8 cellular contexts compared by ENCODE assay signal in the genomic region with DNA sequence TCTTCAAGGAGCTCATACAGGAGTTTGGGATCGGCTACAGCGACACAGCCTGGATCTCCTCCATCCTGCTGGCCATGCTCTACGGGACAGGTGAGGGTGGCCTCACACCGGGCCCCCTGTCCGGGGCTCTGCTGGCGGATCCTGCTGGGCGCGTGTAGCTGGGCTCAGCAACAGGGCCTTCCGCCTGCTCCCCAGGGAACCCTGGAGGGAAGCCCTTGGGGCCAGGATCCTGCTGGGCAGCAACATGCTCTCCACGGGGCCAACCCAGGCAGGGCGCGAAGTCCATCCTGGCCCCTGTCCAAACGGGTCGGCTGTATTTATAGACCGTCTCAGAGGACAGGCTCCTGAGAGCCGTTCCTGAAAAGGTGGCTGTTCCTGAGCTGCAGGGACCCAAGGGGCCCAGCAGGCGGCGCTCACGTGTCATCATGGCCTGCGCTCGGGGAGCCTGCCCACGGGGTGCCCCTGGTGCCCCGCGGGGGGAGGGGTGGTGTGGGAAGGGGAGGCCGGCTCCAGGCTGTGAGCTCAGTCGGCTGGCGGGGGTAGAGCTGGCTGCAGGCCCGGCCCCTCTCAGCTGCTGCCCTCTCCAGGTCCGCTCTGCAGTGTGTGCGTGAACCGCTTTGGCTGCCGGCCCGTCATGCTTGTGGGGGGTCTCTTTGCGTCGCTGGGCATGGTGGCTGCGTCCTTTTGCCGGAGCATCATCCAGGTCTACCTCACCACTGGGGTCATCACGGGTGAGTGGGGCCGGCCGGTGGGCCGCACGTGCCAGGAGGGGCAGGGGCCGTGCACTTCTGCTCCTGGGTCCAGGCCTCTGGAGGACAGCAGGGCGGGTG. TPM values are rescaled to one million over a fixed set of nuclear protein-coding genes. Genes with fewer than 3 reads are reported as not detected.
DNase-seq lines count a peak whose midpoint lies in the region; ATAC-seq and TF ChIP-seq lines count a peak whose summit lies in the region.

No MANE protein-coding gene starts in this region.

- no peaks in the 10 kb centered on the region for H3K9me3 Mint-ChIP-seq in activated naive CD4-positive, alpha-beta T cell treated with anti-CD3 and anti-CD28 coated beads for 36 hours

- peaks cover 79% of the 10 kb centered on the region for H3K36me3 ChIP-seq in RWPE2 (ENCODE audit: low read depth)
- peaks cover 0 to 31% of the 10 kb centered on the region in 2 donors for H3K36me3 ChIP-seq in gastroesophageal sphincter
- H3K36me3 ChIP-seq in prostate gland, result no peaks in the 10 kb centered on the region

- H3K4me3 ChIP-seq in HFF-Myc (replicated peaks; ENCODE audit: low read depth, low read length), result no peak overlapping the region
- H3K4me3 ChIP-seq in RWPE2 (ENCODE audit: severe bottlenecking), result no peak overlapping the region
- no peak overlapping the region for H3K4me3 ChIP-seq in gastroesophageal sphincter
- H3K4me3 ChIP-seq in prostate gland, result no peak overlapping the region

- TF ChIP-seq POLR2A in gastroesophageal sphincter (IDR thresholded peaks at IDR 0.05), result no peak
- no peak for TF ChIP-seq POLR2A in prostate gland (IDR thresholded peaks at IDR 0.05)

- H3K4me1 ChIP-seq in RWPE2 (ENCODE audit: insufficient read depth, poor library complexity, severe bottlenecking) (peaks cover 83% of the 10 kb centered on the region), gastroesophageal sphincter (peaks cover 5 to 97% (median 57%) of the 10 kb centered on the region in 3 donors), prostate gland (replicated peaks) (peaks cover 49% of the 10 kb centered on the region)

- DNase-seq in AG20443 (ENCODE audit: low spot score) (peak; percentile 59), HFF-Myc (ENCODE audit: extremely low read depth, low read depth) (no peak), RWPE2 (ENCODE audit: low spot score) (no peak), prostate gland (ENCODE audit: low spot score) (no peak)
- peak; percentile 78 for DNase-seq in activated naive CD4-positive, alpha-beta T cell treated with anti-CD3 and anti-CD28 coated beads for 36 hours

- H3K27ac Mint-ChIP-seq in activated naive CD4-positive, alpha-beta T cell treated with anti-CD3 and anti-CD28 coated beads for 36 hours, result no peak overlapping the region

- no peaks in the 10 kb centered on the region for H3K27me3 ChIP-seq in RWPE2 (ENCODE audit: insufficient read depth, poor library complexity, severe bottlenecking)
- H3K27me3 ChIP-seq in gastroesophageal sphincter, result no peaks in the 10 kb centered on the region
- no peaks in the 10 kb centered on the region for H3K27me3 ChIP-seq in prostate gland (replicated peaks; ENCODE audit: insufficient read depth)

- H3K27ac ChIP-seq in RWPE2 (ENCODE audit: poor library complexity, severe bottlenecking) (peak overlapping the region; percentile 91), gastroesophageal sphincter (peak overlapping the region in 3 of 4 donors; percentile 81 to 86 (median 85)), prostate gland (peak overlapping the region; percentile 21 to 33)

- H3K4me3 Mint-ChIP-seq in activated naive CD4-positive, alpha-beta T cell treated with anti-CD3 and anti-CD28 coated beads for 36 hours, result no peak overlapping the region

- intact Hi-C loops in activated naive CD4-positive, alpha-beta T cell treated with anti-CD3 and anti-CD28 coated beads for 36 hours (cut with micrococcal nuclease), result loop anchor here (1.0 to 2.0 kb wide), 3 partner anchors 56 to 114 kb away; no protein-coding TSS in a partner anchor
- intact Hi-C loops in prostate gland (cut with DNase I), result loop anchor here (10.0 kb wide), 1 partner anchor 58 kb away; no protein-coding TSS in a partner anchor

- ATAC-seq in RWPE2 (ENCODE audit: low read depth) (no peak), gastroesophageal sphincter (peak; percentile 32), HG03159 (IDR thresholded peaks at IDR 0.05; ENCODE audit: unreplicated experiment) (no peak), GM18858 (IDR thresholded peaks at IDR 0.05; ENCODE audit: unreplicated experiment) (no peak)

- peak; percentile 76 for TF ChIP-seq CTCF in HFF-Myc (IDR thresholded peaks at IDR 0.05; ENCODE audit: low read depth, low read length, missing control alignments)
- peak; percentile 79 for TF ChIP-seq CTCF in RWPE2 (IDR thresholded peaks at IDR 0.05; ENCODE audit: poor library complexity, severe bottlenecking)
- TF ChIP-seq CTCF in gastroesophageal sphincter (IDR thresholded peaks at IDR 0.05), result peak in 3 of 4 experiments; percentile 93 to 98 (median 95)
- TF ChIP-seq CTCF in prostate gland (IDR thresholded peaks at IDR 0.05), result peak; percentile 87 to 97 (median 92)

- H3K9me3 ChIP-seq in RWPE2 (ENCODE audit: severe bottlenecking), result no peaks in the 10 kb centered on the region
- no peaks in the 10 kb centered on the region for H3K9me3 ChIP-seq in gastroesophageal sphincter
- H3K9me3 ChIP-seq in prostate gland, result no peaks in the 10 kb centered on the region

- CTCF ChIA-PET in activated naive CD4-positive, alpha-beta T cell treated with anti-CD3 and anti-CD28 coated beads for 36 hours (lab: Charles Lee), result interaction anchor here (0.7 to 3.6 kb wide), 22 partner anchors 8 to 364 kb away, joined by 3 to 34 read pairs (median 4); no protein-coding TSS in a partner anchor

- no peaks in the 10 kb centered on the region for H3K27me3 Mint-ChIP-seq in activated naive CD4-positive, alpha-beta T cell treated with anti-CD3 and anti-CD28 coated beads for 36 hours (ENCODE audit: low read depth)

- H3K4me1 Mint-ChIP-seq in activated naive CD4-positive, alpha-beta T cell treated with anti-CD3 and anti-CD28 coated beads for 36 hours (ENCODE audit: low read depth), result peaks cover 30% of the 10 kb centered on the region

- peaks cover 7% of the 10 kb centered on the region for H3K36me3 Mint-ChIP-seq in activated naive CD4-positive, alpha-beta T cell treated with anti-CD3 and anti-CD28 coated beads for 36 hours (ENCODE audit: low read depth)

- no peak for TF ChIP-seq EP300 in gastroesophageal sphincter (IDR thresholded peaks at IDR 0.05)

- WGBS in gastroesophageal sphincter (ENCODE audit: low coverage in 1 of 2), 2 donors, result 73% methylated on average over 3 of the region's 44 CpGs; no CpG with 5 or more reads in 1 of the 2 donors
- 38% methylated on average over 40 of the region's 44 CpGs for WGBS in prostate gland

RNA-seq across cellular contexts. Expression of a gene that starts 7.5 kb away (rescaled TPM):
- total RNA-seq in activated naive CD4-positive, alpha-beta T cell treated with anti-CD3 and anti-CD28 coated beads for 36 hours, result 10 to 100 TPM; 15.2 to 18.3 TPM
- 10 to 100 TPM; 11.2 to 38.5 (median 22.1) TPM for total RNA-seq in gastroesophageal sphincter
- 10 to 100 TPM in 1 of 2 donors, 1 to 10 TPM in 1; 5.0 to 69.2 TPM for total RNA-seq in prostate gland

RNA-seq across cellular contexts. Expression of a gene that starts 23.7 kb away (rescaled TPM):
- 10 to 100 TPM; 40.7 to 43.9 TPM for total RNA-seq in activated naive CD4-positive, alpha-beta T cell treated with anti-CD3 and anti-CD28 coated beads for 36 hours
- total RNA-seq in gastroesophageal sphincter (10 to 100 TPM in 3 of 4 donors, 1 to 10 TPM in 1; 6.5 to 28.2 (median 16.2) TPM), prostate gland (10 to 100 TPM; 57.6 to 62.8 TPM)

RNA-seq across cellular contexts. Expression of a gene that starts 37.1 kb away (rescaled TPM):
- 100 to 1,000 TPM in 1 of 2 experiments, 10 to 100 TPM in 1; 99.8 to 100 TPM for total RNA-seq in activated naive CD4-positive, alpha-beta T cell treated with anti-CD3 and anti-CD28 coated beads for 36 hours
- total RNA-seq in gastroesophageal sphincter (10 to 100 TPM; 23.4 to 92.1 (median 72.4) TPM), prostate gland (100 to 1,000 TPM in 1 of 2 donors, 10 to 100 TPM in 1; 80.3 to 155 TPM)

Comparison
In these comparisons a context has a peak if more than half of its experiments do, and no peak if none do; other contexts are left out.
1. DNase-seq: peak in AG20443 (single experiment) and activated naive CD4-positive, alpha-beta T cell treated with anti-CD3 and anti-CD28 coated beads for 36 hours (single experiment); none in HFF-Myc (single experiment), RWPE2 (single experiment) and prostate gland (single experiment).
2. H3K27ac ChIP-seq: peak in every context shown above with its lines; median percentile 91 in RWPE2; 85 in gastroesophageal sphincter; 27 in prostate gland.
3. Peak in every context shown above with its lines, with median percentiles within 50 percentile points of each other: CTCF ChIP-seq.